Comparison of ENCODE assay signal across 1 cellular context in the genomic region with DNA sequence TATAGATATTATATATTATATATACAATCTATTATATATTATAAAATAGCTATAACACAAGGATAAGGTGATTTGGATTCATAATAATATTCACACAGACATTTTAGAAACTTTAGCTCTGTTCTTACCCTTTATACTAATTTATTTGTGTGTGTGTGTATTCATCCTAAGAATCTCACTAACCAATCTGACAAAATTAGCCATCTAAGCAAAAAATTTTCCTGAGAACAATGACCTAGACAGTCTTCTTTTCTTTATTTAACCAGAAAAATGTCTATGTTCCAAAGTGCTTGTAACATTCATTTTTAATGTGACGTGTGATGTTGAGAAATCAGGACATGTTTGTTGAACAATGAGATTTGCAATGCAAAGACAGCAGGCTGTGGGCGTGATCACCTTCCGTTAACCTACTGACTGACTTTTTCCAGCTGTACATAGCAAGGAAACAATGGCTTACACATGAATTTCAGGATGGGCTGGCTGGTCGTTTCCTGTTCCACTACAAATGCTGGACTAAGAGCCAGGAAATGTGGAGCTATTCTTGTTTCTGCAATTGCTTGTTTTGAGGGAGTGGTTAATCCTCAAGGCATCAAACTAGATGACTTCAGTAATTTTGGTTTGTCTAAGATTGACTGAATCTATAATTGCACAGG.
TF ChIP-seq lines count a peak whose summit lies in the region.

No MANE protein-coding gene starts in this region.

TF ChIP-seq in SK-N-SH treated with all-trans-retinoic acid at 6 μM for 48 hours, 23 proteins besides CTCF, POLR2A, EP300 and RAD21 (continued from another document):
- TF ChIP-seq, protein P1, sequence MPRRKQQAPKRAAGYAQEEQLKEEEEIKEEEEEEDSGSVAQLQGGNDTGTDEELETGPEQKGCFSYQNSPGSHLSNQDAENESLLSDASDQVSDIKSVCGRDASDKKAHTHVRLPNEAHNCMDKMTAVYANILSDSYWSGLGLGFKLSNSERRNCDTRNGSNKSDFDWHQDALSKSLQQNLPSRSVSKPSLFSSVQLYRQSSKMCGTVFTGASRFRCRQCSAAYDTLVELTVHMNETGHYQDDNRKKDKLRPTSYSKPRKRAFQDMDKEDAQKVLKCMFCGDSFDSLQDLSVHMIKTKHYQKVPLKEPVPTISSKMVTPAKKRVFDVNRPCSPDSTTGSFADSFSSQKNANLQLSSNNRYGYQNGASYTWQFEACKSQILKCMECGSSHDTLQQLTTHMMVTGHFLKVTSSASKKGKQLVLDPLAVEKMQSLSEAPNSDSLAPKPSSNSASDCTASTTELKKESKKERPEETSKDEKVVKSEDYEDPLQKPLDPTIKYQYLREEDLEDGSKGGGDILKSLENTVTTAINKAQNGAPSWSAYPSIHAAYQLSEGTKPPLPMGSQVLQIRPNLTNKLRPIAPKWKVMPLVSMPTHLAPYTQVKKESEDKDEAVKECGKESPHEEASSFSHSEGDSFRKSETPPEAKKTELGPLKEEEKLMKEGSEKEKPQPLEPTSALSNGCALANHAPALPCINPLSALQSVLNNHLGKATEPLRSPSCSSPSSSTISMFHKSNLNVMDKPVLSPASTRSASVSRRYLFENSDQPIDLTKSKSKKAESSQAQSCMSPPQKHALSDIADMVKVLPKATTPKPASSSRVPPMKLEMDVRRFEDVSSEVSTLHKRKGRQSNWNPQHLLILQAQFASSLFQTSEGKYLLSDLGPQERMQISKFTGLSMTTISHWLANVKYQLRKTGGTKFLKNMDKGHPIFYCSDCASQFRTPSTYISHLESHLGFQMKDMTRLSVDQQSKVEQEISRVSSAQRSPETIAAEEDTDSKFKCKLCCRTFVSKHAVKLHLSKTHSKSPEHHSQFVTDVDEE (CRISPR knock-in tag; IDR thresholded peaks at IDR 0.05) = no peak
- no peak for TF ChIP-seq ZFP3 (CRISPR knock-in tag; IDR thresholded peaks at IDR 0.05)
